ENCODE assay signal across 16 cellular contexts in the genomic region with DNA sequence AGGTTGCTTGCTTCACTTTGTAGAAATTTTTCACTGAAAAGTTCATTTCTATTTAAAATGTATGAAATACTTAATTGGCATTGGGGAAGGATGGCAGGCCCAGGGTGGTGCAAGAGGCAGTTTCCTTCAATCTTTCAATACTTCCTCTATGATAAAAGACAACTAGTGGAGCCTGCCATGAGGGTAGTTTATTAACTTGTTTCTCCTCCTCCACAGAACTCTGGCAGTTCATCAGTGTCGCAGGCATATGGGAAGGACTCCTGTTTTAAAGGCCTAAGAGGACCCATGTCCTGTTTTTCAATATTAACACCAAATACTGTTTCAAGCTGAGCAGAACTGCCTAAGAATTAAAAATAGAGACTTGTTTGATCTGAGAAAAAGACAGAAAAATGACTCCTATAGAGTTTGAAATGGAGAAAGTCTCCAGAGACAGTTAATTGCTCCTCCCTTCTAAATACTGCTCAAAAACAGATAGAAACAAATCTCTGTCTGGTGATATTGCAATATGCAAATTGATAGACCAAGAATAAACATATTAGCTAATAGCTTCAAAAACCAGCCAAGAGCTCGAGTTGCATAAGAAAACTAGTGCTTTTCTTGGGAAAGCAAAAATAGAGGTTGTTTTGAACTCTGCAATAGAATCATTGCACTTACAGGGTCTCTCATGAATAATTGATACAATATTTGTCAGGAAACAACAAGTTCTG.
"Had no signal": no experiment of that assay in that cellular context is flagged by ENCODE, and none has a peak within 500 bp of the region (broad histone marks: within the 10 kb centered on the region; RNA-seq: fewer than 3 reads in every experiment).

No MANE protein-coding gene starts in this region.

- H3K9me3 ChIP-seq: esophagus muscularis mucosa, pancreas, tibial artery, upper lobe of left lung had no signal

- H3K4me2 ChIP-seq: smooth muscle cell had no signal

- H3K36me3 ChIP-seq: esophagus muscularis mucosa, pancreas, tibial artery, upper lobe of left lung had no signal

- DNase-seq: effector memory CD8-positive, alpha-beta T cell; foreskin keratinocyte; immature natural killer cell; left ventricle myocardium superior; mesendoderm; naive B cell; occipital lobe; pancreas; right cardiac atrium; stimulated activated CD4-positive, alpha-beta T cell treated with anti-CD3 and anti-CD28 coated beads, Interleukin-2, amount 100 ng/mL, for 48 hours; stimulated activated naive CD4-positive, alpha-beta T cell treated with Interleukin-2 at 50 U/mL for 16 hours; tibial artery; upper lobe of left lung had no signal

- ATAC-seq: effector memory CD8-positive, alpha-beta T cell; foreskin keratinocyte; left ventricle myocardium superior; pancreas; right cardiac atrium had no signal

- H3K27me3 ChIP-seq: esophagus muscularis mucosa, foreskin keratinocyte, pancreas, tibial artery, upper lobe of left lung had no signal

- H3K4me3 ChIP-seq: esophagus muscularis mucosa, pancreas, smooth muscle cell, tibial artery, upper lobe of left lung had no signal

- H3K27ac ChIP-seq: epithelial cell of prostate, esophagus muscularis mucosa, foreskin keratinocyte, pancreas, tibial artery, upper lobe of left lung had no signal

- H3K4me1 ChIP-seq: esophagus muscularis mucosa, foreskin keratinocyte, pancreas, tibial artery, upper lobe of left lung had no signal
